Comparison of ENCODE assay signal across 8 cellular contexts in genomic region chr1:48236716-48237470, GRCh38. TPM values are rescaled to one million over a fixed set of nuclear protein-coding genes. Genes with fewer than 3 reads are reported as not detected.
DNase-seq lines count a peak whose midpoint lies in the region; ATAC-seq and TF ChIP-seq lines count a peak whose summit lies in the region.

No MANE protein-coding gene starts in this region.

- H3K4me3 ChIP-seq in left lung: no peak overlapping the region

- intact Hi-C loops in left lung (cut with DNase I): no loop called here

- POLR2A ChIA-PET in HEK293T (lab: Yijun Ruan, JAX): no interaction called here

- ATAC-seq in left lung: peak; percentile 85

- DNase-seq in SIG-M5 treated with dmso at 0.1 percent for 504 hours (lab: John Stamatoyannopoulos, UW; ENCODE audit: unreplicated experiment) (peak; percentile 21), SIG-M5 (lab: John Stamatoyannopoulos, UW) (no peak), HEK293T (ENCODE audit: extremely low spot score) (peak; percentile 55), NCI-H2227 treated with DMSO at 0.1 percent for 48 hours (lab: John Stamatoyannopoulos, UW) (peak; percentile 1), cerebellum (ENCODE audit: low spot score) (peak; percentile 57), left lung (no peak), NCI-H128 (lab: John Stamatoyannopoulos, UW; ENCODE audit: unreplicated experiment) (no peak)
- no peak for DNase-seq in activated effector memory CD4-positive, alpha-beta T cell treated with anti-CD3 and anti-CD28 coated beads, Interleukin-2, amount 50 U/mL, for 16 hours

- H3K4me1 ChIP-seq in left lung: peaks cover 0 to 3% of the 10 kb centered on the region in 2 donors

- CTCF ChIA-PET in HEK293T (lab: Yijun Ruan, JAX): interaction anchor here (0.5 to 1.8 kb wide), 4 partner anchors 17 to 511 kb away, joined by 3 to 6 read pairs (median 4); no protein-coding TSS in a partner anchor

- no peaks in the 10 kb centered on the region for H3K27me3 ChIP-seq in left lung

- H3K36me3 ChIP-seq in left lung: no peaks in the 10 kb centered on the region

- no peaks in the 10 kb centered on the region for H3K9me3 ChIP-seq in left lung

- peak; percentile 51 to 62 for TF ChIP-seq CTCF in left lung (IDR thresholded peaks at IDR 0.05)

- H3K27ac ChIP-seq in left lung: no peak overlapping the region

TF ChIP-seq in HEK293T, 16 proteins besides CTCF, POLR2A, EP300 and RAD21:
- TF ChIP-seq LEF1 (IDR thresholded peaks at IDR 0.05; ENCODE audit: borderline replicate concordance) (no peak), CTBP1 (IDR thresholded peaks at IDR 0.05; ENCODE audit: borderline replicate concordance) (no peak), BHLHE40 (IDR thresholded peaks at IDR 0.05; ENCODE audit: borderline replicate concordance) (no peak), L3MBTL2 (conservative IDR thresholded peaks at IDR 0.05) (no peak), TARDBP (IDR thresholded peaks at IDR 0.05) (no peak), ARNT (IDR thresholded peaks at IDR 0.05) (no peak), HDGF (IDR thresholded peaks at IDR 0.05; ENCODE audit: borderline replicate concordance) (no peak), NFRKB (IDR thresholded peaks at IDR 0.05) (no peak), FOXK2 (IDR thresholded peaks at IDR 0.05) (no peak), PKNOX1 (IDR thresholded peaks at IDR 0.05) (no peak), ZNF384 (IDR thresholded peaks at IDR 0.05) (no peak), SP1 (IDR thresholded peaks at IDR 0.05) (no peak), FOXA1 (IDR thresholded peaks at IDR 0.05) (no peak), ELF4 (IDR thresholded peaks at IDR 0.05) (no peak)

RNA-seq across cellular contexts. Expression of gene SLC5A9, which starts 14.4 kb away (rescaled TPM):
- total RNA-seq in cerebellum: not detected
- total RNA-seq in left lung: under 1 TPM; 0.47 to 0.73 TPM

Comparison
In these comparisons a context has a peak if more than half of its experiments do, and no peak if none do; other contexts are left out.
1. DNase-seq: peak in SIG-M5 treated with dmso at 0.1 percent for 504 hours (single experiment), HEK293T (single experiment), NCI-H2227 treated with DMSO at 0.1 percent for 48 hours (single experiment) and cerebellum (single experiment); none in SIG-M5 (single experiment), left lung (0 of 2), activated effector memory CD4-positive, alpha-beta T cell treated with anti-CD3 and anti-CD28 coated beads, Interleukin-2, amount 50 U/mL, for 16 hours (single experiment) and NCI-H128 (single experiment).